ENCODE assay signal across 8 cellular contexts in the genomic region with DNA sequence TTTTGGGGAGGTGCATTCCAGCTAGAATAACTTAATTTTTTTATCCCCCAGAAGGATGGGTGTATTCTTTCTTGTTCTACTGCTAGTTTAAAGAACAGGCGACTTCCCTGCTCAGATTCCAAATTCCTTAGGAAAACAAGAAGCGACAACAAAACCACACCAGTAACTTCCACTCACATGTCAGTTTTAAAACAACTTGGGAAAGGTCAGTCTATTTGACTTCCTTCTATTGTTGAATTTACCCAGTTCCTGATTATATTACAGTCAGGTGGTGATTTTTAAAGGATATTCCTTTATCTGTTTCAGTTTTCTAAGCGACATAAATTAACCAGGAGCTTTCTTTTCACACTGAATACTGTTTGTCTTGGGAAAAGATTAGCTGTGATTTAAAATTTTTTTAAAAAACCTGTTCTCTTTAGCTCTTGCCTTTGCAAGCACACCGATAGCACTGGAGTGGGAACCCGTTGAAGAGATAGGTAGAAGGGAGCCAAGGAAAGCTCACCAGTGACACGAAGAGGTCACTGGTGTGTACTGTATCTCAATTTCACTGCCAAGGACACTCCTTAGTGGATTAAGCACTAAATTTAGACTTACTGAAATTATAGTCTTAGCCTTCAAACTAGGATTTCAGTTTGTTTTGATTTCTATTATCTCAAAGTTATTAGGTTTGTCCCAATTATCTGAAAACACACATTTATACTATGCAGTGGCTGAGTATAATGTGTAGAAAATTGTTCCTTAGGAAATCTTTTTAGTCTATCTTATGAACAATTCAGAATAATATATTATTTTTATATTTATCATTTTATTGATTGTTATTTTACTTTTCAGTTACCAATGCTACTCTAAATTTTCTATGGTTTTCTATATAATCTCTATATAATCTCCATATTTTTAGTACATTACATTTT. TPM values are rescaled to one million over a fixed set of nuclear protein-coding genes. Genes with fewer than 3 reads are reported as not detected.
DNase-seq lines count a peak whose midpoint lies in the region; ATAC-seq and TF ChIP-seq lines count a peak whose summit lies in the region.

No MANE protein-coding gene starts in this region.

- 14 to 19% (median 17%) methylated on average over 6 of the region's 6 CpGs for WGBS in heart left ventricle, 4 donors
- 18 to 28% (median 24%) methylated on average over 6 of the region's 6 CpGs for WGBS in psoas muscle, 3 donors

- peak overlapping the region in 10 of 12 donors; percentile 16 to 52 (median 44) for H3K27ac ChIP-seq in heart left ventricle
- no peak overlapping the region for H3K27ac ChIP-seq in psoas muscle

- POLR2A ChIA-PET in activated CD8-positive, alpha-beta T cell treated with anti-CD3 and anti-CD28 coated beads for 36 hours (lab: Charles Lee), result no interaction called here

- peak; percentile 45 for TF ChIP-seq CTCF in activated CD8-positive, alpha-beta T cell treated with anti-CD3 and anti-CD28 coated beads for 36 hours (IDR thresholded peaks at IDR 0.05)
- peak; percentile 56 to 82 (median 68) for TF ChIP-seq CTCF in heart left ventricle (IDR thresholded peaks at IDR 0.05)
- peak; percentile 83 for TF ChIP-seq CTCF in psoas muscle (IDR thresholded peaks at IDR 0.05)

- CTCF ChIA-PET in activated CD8-positive, alpha-beta T cell treated with anti-CD3 and anti-CD28 coated beads for 36 hours (lab: Charles Lee), result interaction anchor here (0.6 to 1.0 kb wide), 3 partner anchors 10 to 215 kb away, joined by 3 to 4 read pairs (median 3); no protein-coding TSS in a partner anchor

- no peak for TF ChIP-seq POLR2A in heart left ventricle (IDR thresholded peaks at IDR 0.05)

- peak; percentile 99 for ATAC-seq in GM19438 (IDR thresholded peaks at IDR 0.05; ENCODE audit: low read depth, unreplicated experiment)
- peak; percentile 100 for ATAC-seq in HG03280 (IDR thresholded peaks at IDR 0.05; ENCODE audit: unreplicated experiment)
- ATAC-seq in activated CD8-positive, alpha-beta T cell treated with anti-CD3 and anti-CD28 coated beads for 36 hours, result peak; percentile 80
- peak; percentile 96 to 99 (median 98) for ATAC-seq in heart left ventricle
- peak; percentile 92 to 100 (median 98) for ATAC-seq in psoas muscle

- H3K4me3 ChIP-seq in heart left ventricle, result peak overlapping the region in 8 of 12 donors; percentile 4 to 30 (median 20)
- H3K4me3 ChIP-seq in psoas muscle, result peak overlapping the region; percentile 43

- H3K9me3 Mint-ChIP-seq in activated CD8-positive, alpha-beta T cell treated with anti-CD3 and anti-CD28 coated beads for 36 hours, result no peaks in the 10 kb centered on the region

- H3K27ac Mint-ChIP-seq in activated CD8-positive, alpha-beta T cell treated with anti-CD3 and anti-CD28 coated beads for 36 hours, result no peak overlapping the region

- DNase-seq in DMS53 treated with DMSO at 0.1 percent for 48 hours (lab: John Stamatoyannopoulos, UW; ENCODE audit: unreplicated experiment) (peak; percentile 66), NCI-H2171 (lab: John Stamatoyannopoulos, UW) (peak; percentile 72), heart left ventricle (peak in 4 of 5 donors; percentile 36 to 54 (median 44)), psoas muscle (no peak)
- DNase-seq in activated CD8-positive, alpha-beta T cell treated with anti-CD3 and anti-CD28 coated beads for 36 hours, result peak; percentile 25
- no peak for DNase-seq in activated CD8-positive, alpha-beta memory T cell treated with anti-CD3 and anti-CD28 coated beads for 24 hours

- no peaks in the 10 kb centered on the region for H3K9me3 ChIP-seq in heart left ventricle
- H3K9me3 ChIP-seq in psoas muscle, result no peaks in the 10 kb centered on the region

- H3K36me3 ChIP-seq in heart left ventricle, result no peaks in the 10 kb centered on the region
- H3K36me3 ChIP-seq in psoas muscle (ENCODE audit: insufficient read depth in 1 of 2, low read depth in 1 of 2), result no peaks in the 10 kb centered on the region

- no peaks in the 10 kb centered on the region for H3K27me3 ChIP-seq in heart left ventricle
- H3K27me3 ChIP-seq in psoas muscle (ENCODE audit: insufficient read depth in 3 of 3, low read length in 2 of 3), result no peaks in the 10 kb centered on the region

- no peaks in the 10 kb centered on the region for H3K4me1 Mint-ChIP-seq in activated CD8-positive, alpha-beta T cell treated with anti-CD3 and anti-CD28 coated beads for 36 hours (ENCODE audit: low read depth)

- H3K4me3 Mint-ChIP-seq in activated CD8-positive, alpha-beta T cell treated with anti-CD3 and anti-CD28 coated beads for 36 hours, result no peak overlapping the region

- H3K27me3 Mint-ChIP-seq in activated CD8-positive, alpha-beta T cell treated with anti-CD3 and anti-CD28 coated beads for 36 hours, result peaks cover 26% of the 10 kb centered on the region

- H3K36me3 Mint-ChIP-seq in activated CD8-positive, alpha-beta T cell treated with anti-CD3 and anti-CD28 coated beads for 36 hours (ENCODE audit: low read depth), result no peaks in the 10 kb centered on the region

- H3K4me1 ChIP-seq in heart left ventricle, result peaks cover 0 to 15% (median 2%) of the 10 kb centered on the region in 12 donors
- H3K4me1 ChIP-seq in psoas muscle, result no peaks in the 10 kb centered on the region

- intact Hi-C loops in activated CD8-positive, alpha-beta T cell treated with anti-CD3 and anti-CD28 coated beads for 36 hours (cut with micrococcal nuclease), result no loop called here
- intact Hi-C loops in heart left ventricle (cut with DNase I), result loop anchor here in 2 of 10 donors (2.0 to 5.0 kb wide), 2 partner anchors 21 to 1097 kb away; no protein-coding TSS in a partner anchor
- intact Hi-C loops in psoas muscle (cut with DNase I), result loop anchor here in 1 of 2 donors (5.0 kb wide), 2 partner anchors 572 to 1097 kb away; no protein-coding TSS in a partner anchor

RNA-seq across cellular contexts. Expression of a gene that starts 22.3 kb away (rescaled TPM):
- under 1 TPM; 0.47 to 0.83 TPM for total RNA-seq in activated CD8-positive, alpha-beta T cell treated with anti-CD3 and anti-CD28 coated beads for 36 hours
- total RNA-seq in heart left ventricle (10 to 100 TPM; 11.0 to 93.3 (median 20.0) TPM), psoas muscle (10 to 100 TPM in 2 of 4 donors, 1 to 10 TPM in 2; 6.7 to 56.3 (median 12.5) TPM)
- polyA plus RNA-seq in heart left ventricle (10 to 100 TPM in 1 of 2 donors, 1 to 10 TPM in 1; 5.1 to 10.4 TPM), psoas muscle (1 to 10 TPM; 3.1 to 6.3 (median 3.6) TPM)

Comparison
In these comparisons a context has a peak if more than half of its experiments do, and no peak if none do; other contexts are left out.
1. DNase-seq: peak in DMS53 treated with DMSO at 0.1 percent for 48 hours (single experiment), NCI-H2171 (single experiment), activated CD8-positive, alpha-beta T cell treated with anti-CD3 and anti-CD28 coated beads for 36 hours (single experiment) and heart left ventricle (4 of 5); none in psoas muscle (0 of 2) and activated CD8-positive, alpha-beta memory T cell treated with anti-CD3 and anti-CD28 coated beads for 24 hours (single experiment).
2. RNA of a gene that starts 22.3 kb away (total RNA-seq): 11.0 to 93.3 TPM in heart left ventricle and 6.7 to 56.3 TPM in psoas muscle; 0.47 to 0.83 TPM in activated CD8-positive, alpha-beta T cell treated with anti-CD3 and anti-CD28 coated beads for 36 hours; every median in the first group is over 4 times any median in the second.
3. Peak in every context shown above with its lines, with median percentiles within 50 percentile points of each other: ATAC-seq and CTCF ChIP-seq.